Comparison of ENCODE assay signal across 9 cellular contexts in the genomic region with DNA sequence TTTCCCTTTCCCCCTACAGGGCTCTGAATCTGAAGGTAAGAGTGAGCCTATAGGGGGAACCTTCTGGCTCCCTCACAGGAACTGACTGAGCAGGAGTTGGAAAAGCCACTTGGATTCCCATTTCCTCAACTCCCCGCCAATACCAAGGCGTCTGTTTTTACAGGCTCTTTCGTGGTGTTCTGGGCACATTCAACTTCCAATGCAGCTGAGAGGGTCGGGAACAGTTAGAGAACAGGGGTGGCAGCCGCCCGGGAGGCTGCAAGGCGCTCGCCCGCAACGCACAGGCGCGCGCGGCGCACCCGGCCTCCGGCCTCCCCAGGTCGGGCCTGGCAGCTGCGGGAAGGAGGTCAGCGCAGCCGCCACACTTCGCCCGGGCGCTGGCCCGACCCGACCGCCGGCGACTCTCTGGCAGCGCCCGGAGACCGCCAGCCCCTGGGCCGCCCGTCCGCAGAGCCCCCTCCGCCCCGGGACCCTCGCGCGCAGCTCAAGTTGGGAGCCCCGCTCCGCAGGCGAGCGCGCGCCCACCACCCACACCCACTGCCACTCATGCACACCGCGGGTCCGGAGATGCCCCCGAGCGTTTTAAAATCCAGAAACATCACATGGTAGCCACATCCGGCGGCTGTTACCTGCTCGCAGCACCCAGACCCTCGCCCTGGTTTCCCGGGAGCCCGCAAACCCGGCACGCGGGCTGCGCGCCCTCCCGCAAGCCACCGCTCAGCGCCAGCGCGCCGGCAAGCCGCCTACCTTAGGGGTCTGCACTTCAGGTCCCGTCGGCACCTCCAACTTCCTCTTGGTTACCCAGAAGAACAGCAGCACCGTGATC. TPM values are rescaled to one million over a fixed set of nuclear protein-coding genes. Genes with fewer than 3 reads are reported as not detected.
DNase-seq lines count a peak whose midpoint lies in the region; ATAC-seq and TF ChIP-seq lines count a peak whose summit lies in the region.
"Had no signal": no experiment of that assay in that cellular context is flagged by ENCODE, and none has a peak within 500 bp of the region (broad histone marks: within the 10 kb centered on the region; RNA-seq: fewer than 3 reads in every experiment).

No MANE protein-coding gene starts in this region.

- DNase-seq in AG08395 (ENCODE audit: low spot score) (peak; percentile 32), right atrium auricular region (ENCODE audit: low spot score) (peak; percentile 34), skeletal muscle cell (ENCODE audit: low read depth) (no peak), NCI-H2227 (lab: John Stamatoyannopoulos, UW; ENCODE audit: unreplicated experiment) (no peak)
- DNase-seq in activated CD4-positive, alpha-beta memory T cell treated with anti-CD3 and anti-CD28 coated beads for 36 hours, result no peak

- peaks cover 0 to 13% of the 10 kb centered on the region in 2 donors for H3K27me3 ChIP-seq in right atrium auricular region

- H3K27me3 Mint-ChIP-seq in activated CD4-positive, alpha-beta memory T cell treated with anti-CD3 and anti-CD28 coated beads for 36 hours, result peaks cover 41% of the 10 kb centered on the region

- H3K27ac Mint-ChIP-seq in activated CD4-positive, alpha-beta memory T cell treated with anti-CD3 and anti-CD28 coated beads for 36 hours, result no peak overlapping the region

- POLR2A ChIA-PET in activated CD4-positive, alpha-beta memory T cell treated with anti-CD3 and anti-CD28 coated beads for 36 hours (lab: Charles Lee), result no interaction called here

- peaks cover 0 to 23% of the 10 kb centered on the region in 2 donors for H3K4me1 ChIP-seq in right atrium auricular region

- H3K4me3 ChIP-seq in right atrium auricular region (peak overlapping the region; percentile 31 to 60), skeletal muscle cell (ENCODE audit: low read depth, low read length) (peak overlapping the region; percentile 49)

- ATAC-seq in GM21576 (IDR thresholded peaks at IDR 0.05; ENCODE audit: unreplicated experiment) (peak; percentile 19), HG03439 (IDR thresholded peaks at IDR 0.05; ENCODE audit: unreplicated experiment) (no peak), HG02970 (IDR thresholded peaks at IDR 0.05; ENCODE audit: low FRiP score, unreplicated experiment) (no peak)

- H3K4me1 Mint-ChIP-seq in activated CD4-positive, alpha-beta memory T cell treated with anti-CD3 and anti-CD28 coated beads for 36 hours (ENCODE audit: low read depth), result peaks cover 6% of the 10 kb centered on the region

- H3K9me3 Mint-ChIP-seq in activated CD4-positive, alpha-beta memory T cell treated with anti-CD3 and anti-CD28 coated beads for 36 hours, result no peaks in the 10 kb centered on the region

- H3K36me3 Mint-ChIP-seq in activated CD4-positive, alpha-beta memory T cell treated with anti-CD3 and anti-CD28 coated beads for 36 hours, result no peaks in the 10 kb centered on the region

- H3K27ac ChIP-seq in right atrium auricular region, result no peak overlapping the region

- TF ChIP-seq CTCF in right atrium auricular region (IDR thresholded peaks at IDR 0.05), result no peak

- CTCF ChIA-PET in activated CD4-positive, alpha-beta memory T cell treated with anti-CD3 and anti-CD28 coated beads for 36 hours (lab: Charles Lee), result interaction anchor here (0.9 to 2.8 kb wide), 8 partner anchors 8 to 426 kb away, joined by 3 to 13 read pairs (median 3); no protein-coding TSS in a partner anchor

- no peaks in the 10 kb centered on the region for H3K9me3 ChIP-seq in right atrium auricular region

- H3K36me3 ChIP-seq in right atrium auricular region, result no peaks in the 10 kb centered on the region

- peak overlapping the region; percentile 48 for H3K4me3 Mint-ChIP-seq in activated CD4-positive, alpha-beta memory T cell treated with anti-CD3 and anti-CD28 coated beads for 36 hours

- intact Hi-C loops in activated CD4-positive, alpha-beta memory T cell treated with anti-CD3 and anti-CD28 coated beads for 36 hours (cut with micrococcal nuclease), result loop anchor here (1.0 kb wide), 1 partner anchor 196 kb away; no protein-coding TSS in a partner anchor

RNA-seq across cellular contexts. Expression of a gene that starts 0.8 kb away (rescaled TPM):
- total RNA-seq in activated CD4-positive, alpha-beta memory T cell treated with anti-CD3 and anti-CD28 coated beads for 36 hours, result under 1 TPM; 0.43 to 0.44 TPM
- 1 to 10 TPM in 1 of 2 donors, under 1 TPM in 1; 0.15 to 1.0 TPM for total RNA-seq in right atrium auricular region
- total RNA-seq: myocyte had no signal

Comparison
In these comparisons a context has a peak if more than half of its experiments do, and no peak if none do; other contexts are left out.
1. DNase-seq: peak in AG08395 (single experiment) and right atrium auricular region (single experiment); none in activated CD4-positive, alpha-beta memory T cell treated with anti-CD3 and anti-CD28 coated beads for 36 hours (single experiment), skeletal muscle cell (single experiment) and NCI-H2227 (single experiment).